Comparison of ENCODE assay signal across 9 cellular contexts in genomic region chr3:129123314-129124060, GRCh38. TPM values are rescaled to one million over a fixed set of nuclear protein-coding genes. Genes with fewer than 3 reads are reported as not detected.
A peak's percentile ranks its signal among the peaks of the same experiment; 100 is the strongest.
DNase-seq lines count a peak whose midpoint lies in the region; ATAC-seq, FAIRE-seq and TF ChIP-seq lines count a peak whose summit lies in the region.
"Had no signal": no experiment of that assay in that cellular context is flagged by ENCODE, and none has a peak within 500 bp of the region (broad histone marks: within the 10 kb centered on the region; RNA-seq: fewer than 3 reads in every experiment).

No MANE protein-coding gene starts in this region.

- FAIRE-seq in keratinocyte (lab: Jason Lieb, UNC) (no peak), D721Med (lab: Jason Lieb, UNC) (no peak)

- ATAC-seq in activated B cell treated with CpG ODN at 0.5 μM for 24 hours (ENCODE audit: low read depth): no peak

- H3K4me1 Mint-ChIP-seq in activated B cell treated with CpG ODN at 0.5 μM for 24 hours (peaks cover 43% of the 10 kb centered on the region), osteocyte (ENCODE audit: unreplicated experiment) (peaks cover 28% of the 10 kb centered on the region)

- peak overlapping the region; percentile 64 for H3K27ac Mint-ChIP-seq in activated B cell treated with CpG ODN at 0.5 μM for 24 hours
- H3K27ac Mint-ChIP-seq in osteocyte (ENCODE audit: unreplicated experiment): no peak overlapping the region

- TF ChIP-seq CTCF in HEK293 (tag by site-specific recombination; IDR thresholded peaks at IDR 0.05) (no peak), activated B cell treated with CpG ODN at 0.5 μM for 24 hours (IDR thresholded peaks at IDR 0.05) (no peak), keratinocyte (optimal IDR thresholded peaks at IDR 0.05 in 1 of 3, IDR thresholded peaks at IDR 0.05 in 1 of 3, conservative IDR thresholded peaks at IDR 0.05 in 1 of 3; ENCODE audit: extremely low read depth in 1 of 3, insufficient read depth in 2 of 3, low read length in 3 of 3) (no peak), osteocyte (IDR thresholded peaks at IDR 0.05) (no peak), D721Med (IDR thresholded peaks at IDR 0.05; ENCODE audit: insufficient read depth, missing control alignments) (no peak)

- H3K79me2 ChIP-seq in keratinocyte (ENCODE audit: control insufficient read depth, insufficient read depth, low read length): peaks cover 18% of the 10 kb centered on the region

- peak overlapping the region; percentile 45 for H3K4me2 ChIP-seq in keratinocyte (ENCODE audit: control insufficient read depth, extremely low read depth, insufficient read depth, low read depth, low read length)

- DNase-seq in AML-193 (lab: John Stamatoyannopoulos, UW) (peak; percentile 41 to 50), activated B cell treated with CpG ODN at 0.5 μM for 24 hours (no peak), keratinocyte (ENCODE audit: low read depth, low spot score) (no peak), osteocyte (ENCODE audit: extremely low spot score, unreplicated experiment) (no peak), D721Med (ENCODE audit: insufficient read length, low spot score) (no peak), NCI-H82 treated with DMSO at 0.1 percent for 48 hours (lab: John Stamatoyannopoulos, UW; ENCODE audit: unreplicated experiment) (no peak), medulla oblongata (ENCODE audit: extremely low spot score) (no peak)
- DNase-seq: foreskin melanocyte had no signal

- H2AFZ ChIP-seq in keratinocyte (ENCODE audit: control insufficient read depth, low read length): no peak overlapping the region

- H3K27ac ChIP-seq in HEK293 (ENCODE audit: extremely low read depth, low read depth, low read length): no peak overlapping the region
- no peak overlapping the region for H3K27ac ChIP-seq in keratinocyte (ENCODE audit: control insufficient read depth, insufficient read depth, low read length)

- H3K9me1 ChIP-seq in keratinocyte (ENCODE audit: control insufficient read depth, extremely low read depth, insufficient read depth, low read length): no peaks in the 10 kb centered on the region

- H3K4me3 ChIP-seq in HEK293 (ENCODE audit: low read depth, low read length): no peak overlapping the region
- H3K4me3 ChIP-seq in keratinocyte (ENCODE audit: control insufficient read depth in 2 of 3, extremely low read depth in 1 of 3, insufficient read depth in 2 of 3, low read depth in 1 of 3, low read length in 3 of 3): no peak overlapping the region

- H3K9me3 Mint-ChIP-seq in activated B cell treated with CpG ODN at 0.5 μM for 24 hours: no peaks in the 10 kb centered on the region
- H3K9me3 Mint-ChIP-seq in osteocyte (ENCODE audit: unreplicated experiment): no peaks in the 10 kb centered on the region

- intact Hi-C loops in activated B cell treated with CpG ODN at 0.5 μM for 24 hours (cut with micrococcal nuclease): loop anchor here (1.0 to 5.0 kb wide), 3 partner anchors 151 to 989 kb away; no protein-coding TSS in a partner anchor

- H3K4me1 ChIP-seq in HEK293 (ENCODE audit: control insufficient read depth, insufficient read depth, low read length): peaks cover 9% of the 10 kb centered on the region
- peaks cover 25% of the 10 kb centered on the region for H3K4me1 ChIP-seq in keratinocyte (ENCODE audit: control insufficient read depth, extremely low read depth, insufficient read depth, low read length)

- H3K36me3 Mint-ChIP-seq in activated B cell treated with CpG ODN at 0.5 μM for 24 hours (ENCODE audit: low read depth) (peaks cover 10% of the 10 kb centered on the region), osteocyte (ENCODE audit: unreplicated experiment) (peaks cover 4% of the 10 kb centered on the region)

- peak overlapping the region; percentile 36 for H3K4me3 Mint-ChIP-seq in activated B cell treated with CpG ODN at 0.5 μM for 24 hours
- no peak overlapping the region for H3K4me3 Mint-ChIP-seq in osteocyte (ENCODE audit: unreplicated experiment)

- dilution Hi-C loops in keratinocyte (cut with MboI; ENCODE audit: extremely low pct_ligation_motif_present, low sequenced_read_pairs): no loop called here

- no peak overlapping the region for H3K9ac ChIP-seq in keratinocyte (ENCODE audit: control insufficient read depth, extremely low read depth, insufficient read depth, low read length)

- H4K20me1 ChIP-seq in keratinocyte (ENCODE audit: control insufficient read depth, extremely low read depth, insufficient read depth, low read length): peaks cover 7% of the 10 kb centered on the region

- POLR2A ChIA-PET in HEK293 (lab: Yijun Ruan, JAX): no interaction called here
- POLR2A ChIA-PET in activated B cell treated with CpG ODN at 0.5 μM for 24 hours (lab: Charles Lee): interaction anchor here (1.0 to 5.7 kb wide), 5 partner anchors 40 to 453 kb away, joined by 4 to 39 read pairs (median 7); partner anchors contain the start of genes CNBP and COPG1

- CTCF ChIA-PET in HEK293 (lab: Yijun Ruan, JAX): interaction anchor here (0.5 to 0.7 kb wide), 2 partner anchors 12 to 38 kb away, joined by 3 read pairs; no protein-coding TSS in a partner anchor
- CTCF ChIA-PET in activated B cell treated with CpG ODN at 0.5 μM for 24 hours (lab: Charles Lee): interaction anchor here (1.5 kb wide), 1 partner anchor 153 kb away, joined by 6 read pairs; no protein-coding TSS in a partner anchor

- H3K27me3 Mint-ChIP-seq in activated B cell treated with CpG ODN at 0.5 μM for 24 hours (no peaks in the 10 kb centered on the region), osteocyte (ENCODE audit: unreplicated experiment) (no peaks in the 10 kb centered on the region)

- no peaks in the 10 kb centered on the region for H3K9me3 ChIP-seq in HEK293 (ENCODE audit: control insufficient read depth, insufficient read depth, low read depth, low read length)
- H3K9me3 ChIP-seq in keratinocyte (ENCODE audit: control insufficient read depth, low read depth, low read length): no peaks in the 10 kb centered on the region

- H3K27me3 ChIP-seq in keratinocyte (ENCODE audit: control insufficient read depth, extremely low read depth, insufficient read depth, low read length): no peaks in the 10 kb centered on the region

- H3K36me3 ChIP-seq in HEK293 (ENCODE audit: control insufficient read depth in 2 of 2, insufficient read depth in 1 of 2, low read length in 2 of 2) (peaks cover 0 to 14% of the 10 kb centered on the region in 2 experiments; a peak in 1 of 3 replicates), keratinocyte (ENCODE audit: control insufficient read depth in 2 of 2, extremely low read depth in 1 of 2, insufficient read depth in 2 of 2, low read length in 2 of 2) (peaks cover 6 to 7% of the 10 kb centered on the region in 2 experiments)

TF ChIP-seq in HEK293, 187 proteins besides CTCF, POLR2A, EP300 and RAD21 (continues in another document):
- TF ChIP-seq ZNF174 (tag by site-specific recombination; IDR thresholded peaks at IDR 0.05) (no peak), ZNF600 (tag by site-specific recombination; IDR thresholded peaks at IDR 0.05) (peak; percentile 56), ZNF701 (tag by site-specific recombination; IDR thresholded peaks at IDR 0.05) (no peak), KLF17 (tag by site-specific recombination; IDR thresholded peaks at IDR 0.05) (no peak), ZBTB44 (tag by site-specific recombination; IDR thresholded peaks at IDR 0.05) (no peak), ZNF561 (tag by site-specific recombination; IDR thresholded peaks at IDR 0.05; ENCODE audit: borderline replicate concordance) (no peak), ZNF112 (tag by site-specific recombination; IDR thresholded peaks at IDR 0.05) (no peak), ZBTB17 (tag by site-specific recombination; IDR thresholded peaks at IDR 0.05) (peak; percentile 78)

RNA-seq across cellular contexts. Expression of gene RAB43, which starts 1.9 kb away (rescaled TPM):
- total RNA-seq in activated B cell treated with CpG ODN at 0.5 μM for 24 hours (9.8 and 12.8 TPM in 2 replicates), osteocyte (16.7 and 23.2 TPM in 2 replicates)
- polyA plus RNA-seq in keratinocyte: 8.1 to 12.4 TPM (median 12.3 TPM) in 3 replicates
- polyA plus RNA-seq in keratinocyte (2011; ENCODE audit: low read depth): 0.91 TPM
- polyA plus RNA-seq in keratinocyte (2011; cell fraction: cytosol; rRNA removed): 5.9 and 15.7 TPM in 2 replicates
- polyA plus RNA-seq in keratinocyte (2011; cell fraction: nucleus; rRNA removed): 16.5 and 25.3 TPM in 2 replicates
- 4.6 and 20.7 TPM in 2 replicates for polyA plus RNA-seq in keratinocyte (2012; ENCODE audit: low replicate concordance)
- polyA minus RNA-seq in keratinocyte: 13.8 to 33.9 TPM (median 14.7 TPM) in 3 replicates
- polyA minus RNA-seq in keratinocyte (2011; cell fraction: cytosol; rRNA and poly(A)+ RNA removed): 15.0 TPM
- polyA minus RNA-seq in keratinocyte (2011; cell fraction: nucleus; rRNA and poly(A)+ RNA removed): 13.9 and 14.2 TPM in 2 replicates

RNA-seq across cellular contexts. Expression of gene ISY1, which starts 37.4 kb away (rescaled TPM):
- total RNA-seq in activated B cell treated with CpG ODN at 0.5 μM for 24 hours (47.7 and 52.9 TPM in 2 replicates), osteocyte (42.2 and 42.6 TPM in 2 replicates)
- 20.2 to 25.5 TPM (median 23.8 TPM) in 3 replicates for polyA plus RNA-seq in keratinocyte
- 24.5 TPM for polyA plus RNA-seq in keratinocyte (2011; ENCODE audit: low read depth)
- polyA plus RNA-seq in keratinocyte (2011; cell fraction: cytosol; rRNA removed): 19.9 and 23.7 TPM in 2 replicates
- polyA plus RNA-seq in keratinocyte (2011; cell fraction: nucleus; rRNA removed): 12.9 and 13.4 TPM in 2 replicates
- 16.6 and 23.1 TPM in 2 replicates for polyA plus RNA-seq in keratinocyte (2012; ENCODE audit: low replicate concordance)
- polyA minus RNA-seq in keratinocyte: 10.2 to 27.2 TPM (median 17.6 TPM) in 3 replicates
- 18.8 TPM for polyA minus RNA-seq in keratinocyte (2011; cell fraction: cytosol; rRNA and poly(A)+ RNA removed)
- polyA minus RNA-seq in keratinocyte (2011; cell fraction: nucleus; rRNA and poly(A)+ RNA removed): 5.1 and 6.7 TPM in 2 replicates

Comparison
In these comparisons a context has a peak if more than half of its experiments do, and no peak if none do; other contexts are left out.
1. DNase-seq: peak in AML-193 (2 of 2); none in activated B cell treated with CpG ODN at 0.5 μM for 24 hours (single experiment), keratinocyte (single experiment), osteocyte (single experiment), D721Med (single experiment), NCI-H82 treated with DMSO at 0.1 percent for 48 hours (single experiment) and medulla oblongata (single experiment).